In genomic region chr5:99694884-99695283, GRCh38 we compare ENCODE assay signal across 19 cellular contexts.
DNase-seq lines count a peak whose midpoint lies in the region; ATAC-seq, FAIRE-seq and TF ChIP-seq lines count a peak whose summit lies in the region.
"Had no signal": no experiment of that assay in that cellular context is flagged by ENCODE, and none has a peak within 500 bp of the region (broad histone marks: within the 10 kb centered on the region; RNA-seq: fewer than 3 reads in every experiment).

No MANE protein-coding gene starts in this region.

- H3K27ac ChIP-seq in SK-N-SH (ENCODE audit: low read depth in 2 of 2, low read length in 1 of 2) = no peak overlapping the region
- H3K27ac ChIP-seq in OCI-LY3 (ENCODE audit: low read length) = no peak overlapping the region
- H3K27ac ChIP-seq in mesenchymal stem cell (ENCODE audit: low read length, poor library complexity, severe bottlenecking) = no peak overlapping the region

- H4K8ac ChIP-seq in mesenchymal stem cell (ENCODE audit: low read length) = no peak overlapping the region

- no peaks in the 10 kb centered on the region for H3K9me2 ChIP-seq in SK-N-SH

- H3K9ac ChIP-seq in SK-N-SH = no peak overlapping the region
- peak overlapping the region; percentile 19; the same call in 1 of the 2 replicates for H3K9ac ChIP-seq in OCI-LY3 (ENCODE audit: low read length)
- H3K9ac ChIP-seq in mesenchymal stem cell (ENCODE audit: low read length) = no peak overlapping the region

- H3K9me3 ChIP-seq in SK-N-SH = no peaks in the 10 kb centered on the region
- H3K9me3 ChIP-seq in OCI-LY3 (ENCODE audit: insufficient read depth, low read length) = no peaks in the 10 kb centered on the region
- no peaks in the 10 kb centered on the region for H3K9me3 ChIP-seq in mesenchymal stem cell (ENCODE audit: control insufficient read depth, low read length)
- H3K9me3 ChIP-seq in mucosa of descending colon = no peaks in the 10 kb centered on the region

- no peak for TF ChIP-seq RAD21 in SK-N-SH (IDR thresholded peaks at IDR 0.05; ENCODE audit: low read length)

- no peak overlapping the region; the same call in 1 of the 2 replicates for H2AFZ ChIP-seq in SK-N-SH (ENCODE audit: low read depth)
- peak overlapping the region; percentile 98 for H2AFZ ChIP-seq in OCI-LY3 (ENCODE audit: low read depth, low read length)
- H2AFZ ChIP-seq in mesenchymal stem cell (ENCODE audit: low read depth, low read length) = peak overlapping the region; percentile 14

- TF ChIP-seq EP300 in SK-N-SH (IDR thresholded peaks at IDR 0.05; ENCODE audit: borderline replicate concordance in 1 of 2, low read depth in 1 of 2, low read length in 1 of 2) = no peak

- ATAC-seq in SK-N-SH treated with all-trans-retinoic acid at 6 μM for 48 hours = no peak
- ATAC-seq in mucosa of descending colon = no peak
- ATAC-seq: Panc1 had no signal

- FAIRE-seq in urothelium cell line (lab: Jason Lieb, UNC) = no peak

- DNase-seq in SK-N-SH (no peak), mesenchymal stem cell (no peak), urothelium cell line (ENCODE audit: low spot score) (peak; percentile 14), AG08395 (ENCODE audit: low spot score) (no peak), mucosa of descending colon (no peak)
- no peak for DNase-seq in activated naive CD4-positive, alpha-beta T cell (lab: John Stamatoyannopoulos, UW)
- DNase-seq: 8988T, EL, GF-D8, H7, KBM-7, NCI-H1092, NCI-H1436 treated with DMSO at 0.1 percent for 48 hours, NCI-H2029, NCI-H2171, NCI-H524 treated with DMSO at 0.1 percent for 48 hours had no signal

- H3K14ac ChIP-seq in mesenchymal stem cell (ENCODE audit: low read length in 2 of 2) = no peak overlapping the region

- H3K79me1 ChIP-seq in mesenchymal stem cell (replicated peaks; ENCODE audit: low read length, poor library complexity, severe bottlenecking) = no peaks in the 10 kb centered on the region

- intact Hi-C loops in mucosa of descending colon (cut with DNase I, micrococcal nuclease) = no loop called here

- no peak overlapping the region for H3K4ac ChIP-seq in mesenchymal stem cell (ENCODE audit: low read depth in 1 of 2, low read length in 2 of 2)

- no peaks in the 10 kb centered on the region for H3K4me1 ChIP-seq in SK-N-SH (ENCODE audit: control insufficient read depth in 1 of 2, insufficient read depth in 2 of 2, low read depth in 1 of 2, low read length in 1 of 2)
- H3K4me1 ChIP-seq in OCI-LY3 (ENCODE audit: low read length) = no peaks in the 10 kb centered on the region
- H3K4me1 ChIP-seq in mesenchymal stem cell (ENCODE audit: control insufficient read depth, insufficient read depth, low read depth, low read length) = no peaks in the 10 kb centered on the region
- H3K4me1 ChIP-seq in mucosa of descending colon (ENCODE audit: low read depth) = no peaks in the 10 kb centered on the region

- H4K20me1 ChIP-seq in SK-N-SH (ENCODE audit: insufficient read depth) (no peaks in the 10 kb centered on the region), OCI-LY3 (ENCODE audit: insufficient read depth, low read length) (no peaks in the 10 kb centered on the region)

- no peak overlapping the region for H3K23ac ChIP-seq in mesenchymal stem cell (ENCODE audit: low read length in 2 of 2)

- no peak overlapping the region for H2BK12ac ChIP-seq in mesenchymal stem cell (ENCODE audit: low read length in 2 of 2)

- TF ChIP-seq CTCF in SK-N-SH (IDR thresholded peaks at IDR 0.05) (no peak), OCI-LY3 (IDR thresholded peaks at IDR 0.05; ENCODE audit: low read depth, low read length) (no peak), mucosa of descending colon (IDR thresholded peaks at IDR 0.05) (no peak)

- WGBS in SK-N-SH (ENCODE audit: low lambda C conversion rate) = 50% methylated on average over 10 of the region's 10 CpGs
- 82% methylated on average over 10 of the region's 10 CpGs for WGBS in mesenchymal stem cell

- H3K27me3 ChIP-seq in SK-N-SH (ENCODE audit: insufficient read depth) = no peaks in the 10 kb centered on the region
- no peaks in the 10 kb centered on the region for H3K27me3 ChIP-seq in OCI-LY3 (ENCODE audit: low read depth, low read length)
- H3K27me3 ChIP-seq in mesenchymal stem cell (ENCODE audit: control insufficient read depth in 1 of 2, insufficient read depth in 1 of 2, low read length in 2 of 2) = no peaks in the 10 kb centered on the region

- H2AK5ac ChIP-seq in mesenchymal stem cell (ENCODE audit: low read length, severe bottlenecking) = no peak overlapping the region

- no peak overlapping the region for H4K91ac ChIP-seq in mesenchymal stem cell (ENCODE audit: low read length)

- POLR2A ChIA-PET in SK-N-SH (lab: Yijun Ruan, JAX) = no interaction called here

- H3K4me2 ChIP-seq in SK-N-SH (peak overlapping the region; percentile 53), OCI-LY3 (ENCODE audit: low read length) (peak overlapping the region; percentile 64), mesenchymal stem cell (ENCODE audit: low read length, poor library complexity, severe bottlenecking) (peak overlapping the region; percentile 13)

- H3K79me2 ChIP-seq in SK-N-SH (ENCODE audit: insufficient read depth) (no peaks in the 10 kb centered on the region), OCI-LY3 (ENCODE audit: low read length) (no peaks in the 10 kb centered on the region)

- H3F3A ChIP-seq in SK-N-SH (replicated peaks; ENCODE audit: insufficient read depth) = no peaks in the 10 kb centered on the region

- no peak overlapping the region for H2BK15ac ChIP-seq in mesenchymal stem cell (ENCODE audit: low read depth, poor library complexity, severe bottlenecking)

- H3K36me3 ChIP-seq in SK-N-SH (replicated peaks in 1 of 2; ENCODE audit: control insufficient read depth in 1 of 2, insufficient read depth in 2 of 2, low read length in 1 of 2) (no peaks in the 10 kb centered on the region), OCI-LY3 (replicated peaks; ENCODE audit: low read depth, low read length) (no peaks in the 10 kb centered on the region), mesenchymal stem cell (ENCODE audit: control insufficient read depth in 1 of 2, insufficient read depth in 2 of 2, low read depth in 1 of 2, low read length in 2 of 2) (no peaks in the 10 kb centered on the region), mucosa of descending colon (ENCODE audit: low read depth) (no peaks in the 10 kb centered on the region)

- no peak overlapping the region for H3K18ac ChIP-seq in mesenchymal stem cell (ENCODE audit: low read depth in 1 of 2, low read length in 2 of 2)

- H3K4me3 ChIP-seq in SK-N-SH (ENCODE audit: low read depth in 2 of 2, low read length in 1 of 2) = peak overlapping the region; percentile 22 to 24; a peak in 2 of 4 replicates
- H3K4me3 ChIP-seq in OCI-LY3 (ENCODE audit: low read length) = peak overlapping the region; percentile 77
- no peak overlapping the region for H3K4me3 ChIP-seq in mesenchymal stem cell (ENCODE audit: insufficient read depth in 1 of 2, low read depth in 1 of 2, low read length in 2 of 2)
- no peak overlapping the region for H3K4me3 ChIP-seq in mucosa of descending colon

- H2BK120ac ChIP-seq in mesenchymal stem cell (ENCODE audit: low read depth, low read length) = no peak overlapping the region

- CTCF ChIA-PET in SK-N-SH (lab: Yijun Ruan, JAX) = interaction anchor here (1.0 kb wide), 1 partner anchor 22 kb away, joined by 3 read pairs; no protein-coding TSS in a partner anchor

- H2BK5ac ChIP-seq in mesenchymal stem cell (ENCODE audit: low read depth, low read length, poor library complexity, severe bottlenecking) = no peak overlapping the region

TF ChIP-seq in SK-N-SH, 30 proteins besides CTCF, POLR2A, EP300 and RAD21 (continues in another document):
- TF ChIP-seq RCOR1 (IDR thresholded peaks at IDR 0.05; ENCODE audit: low read length) = no peak
- TF ChIP-seq RXRA (IDR thresholded peaks at IDR 0.05; ENCODE audit: borderline replicate concordance, low read depth) = no peak
- TF ChIP-seq ZBTB33 (IDR thresholded peaks at IDR 0.05; ENCODE audit: borderline replicate concordance, low read depth) = no peak
- TF ChIP-seq EZH2phosphoT487 (IDR thresholded peaks at IDR 0.05; ENCODE audit: borderline replicate concordance, low read depth) = no peak
- TF ChIP-seq GABPA (IDR thresholded peaks at IDR 0.05; ENCODE audit: low read depth) = no peak
- TF ChIP-seq FOXM1 (IDR thresholded peaks at IDR 0.05; ENCODE audit: low read depth) = no peak

TF ChIP-seq in SK-N-SH treated with all-trans-retinoic acid at 6 μM for 48 hours, 23 proteins besides CTCF, POLR2A, EP300 and RAD21 (continues in another document):
- no peak for TF ChIP-seq ZNF70 (CRISPR knock-in tag; IDR thresholded peaks at IDR 0.05)
- no peak for TF ChIP-seq TCF4 (CRISPR knock-in tag; IDR thresholded peaks at IDR 0.05; ENCODE audit: borderline replicate concordance)
- no peak for TF ChIP-seq ZFP30 (CRISPR knock-in tag; IDR thresholded peaks at IDR 0.05)
- TF ChIP-seq OSR1 (CRISPR knock-in tag; IDR thresholded peaks at IDR 0.05) = no peak
- no peak for TF ChIP-seq ISL1 (CRISPR knock-in tag; IDR thresholded peaks at IDR 0.05)
- no peak for TF ChIP-seq POU6F1 (CRISPR knock-in tag; IDR thresholded peaks at IDR 0.05; ENCODE audit: borderline replicate concordance, low read depth)
- no peak for TF ChIP-seq BACH2 (CRISPR knock-in tag; IDR thresholded peaks at IDR 0.05; ENCODE audit: borderline replicate concordance)
- no peak for TF ChIP-seq SNAI2 (CRISPR knock-in tag; IDR thresholded peaks at IDR 0.05)
- no peak for TF ChIP-seq ARNTL (CRISPR knock-in tag; IDR thresholded peaks at IDR 0.05; ENCODE audit: borderline replicate concordance, low read depth)
- no peak for TF ChIP-seq GLIS3 (CRISPR knock-in tag; IDR thresholded peaks at IDR 0.05)

Comparison
In these comparisons a context has a peak if more than half of its experiments do, and no peak if none do; other contexts are left out.
1. H3K4me2 ChIP-seq: peak in every context shown above with its lines; median percentile 64 in OCI-LY3; 53 in SK-N-SH; 13 in mesenchymal stem cell.
2. H3K4me3 ChIP-seq: peak in SK-N-SH (2 of 2) and OCI-LY3 (single experiment); none in mesenchymal stem cell (0 of 2) and mucosa of descending colon (single experiment).